ENCODE assay signal across 33 cellular contexts in the genomic region with DNA sequence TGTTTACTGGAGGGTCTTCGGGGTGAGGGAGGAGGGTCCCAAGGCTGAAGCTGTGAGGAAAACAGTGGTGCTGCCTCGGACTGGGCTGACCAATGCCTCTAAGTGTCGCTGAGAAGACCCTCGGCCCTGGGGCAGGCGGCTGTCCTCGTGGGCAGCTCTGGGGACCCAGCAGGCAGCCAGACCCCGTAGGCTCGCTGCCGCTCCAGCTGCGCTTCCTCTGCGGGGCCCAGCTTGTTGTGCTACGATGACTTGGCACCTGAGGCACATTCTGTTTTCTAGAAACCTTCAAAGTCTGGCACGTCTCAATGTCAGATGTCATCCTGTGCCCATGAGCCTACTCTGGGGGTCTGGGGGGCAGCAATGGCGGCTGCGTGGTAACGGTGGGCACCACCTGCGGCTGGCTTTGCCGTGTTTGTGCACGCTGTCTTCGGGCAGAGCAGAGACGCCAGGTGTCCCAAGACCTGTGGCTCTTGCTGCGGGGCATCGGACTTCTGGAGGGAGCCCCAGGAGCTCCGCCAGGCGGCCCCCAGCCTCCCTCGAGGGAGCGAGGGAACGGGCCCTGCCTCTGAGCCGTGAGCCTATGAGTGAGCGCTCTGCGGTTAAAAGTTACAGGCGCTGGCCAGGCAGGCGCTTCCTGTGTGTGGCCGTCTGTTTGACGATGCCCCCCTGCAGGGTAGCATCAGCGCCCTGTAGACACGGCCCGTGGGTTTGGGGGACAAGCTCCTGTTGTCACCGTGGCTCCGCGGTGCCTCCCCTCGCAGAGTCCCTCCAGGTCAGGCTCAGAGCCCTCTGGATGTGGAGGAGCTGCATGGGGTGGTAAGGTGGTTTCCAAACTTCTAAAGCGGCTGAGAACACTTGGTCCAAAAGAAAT. TPM values are rescaled to one million over a fixed set of nuclear protein-coding genes. Genes with fewer than 3 reads are reported as not detected.
A peak's percentile ranks its signal among the peaks of the same experiment; 100 is the strongest.
DNase-seq lines count a peak whose midpoint lies in the region; ATAC-seq, FAIRE-seq and TF ChIP-seq lines count a peak whose summit lies in the region.
"Had no signal": no experiment of that assay in that cellular context is flagged by ENCODE, and none has a peak within 500 bp of the region (broad histone marks: within the 10 kb centered on the region; RNA-seq: fewer than 3 reads in every experiment).

No MANE protein-coding gene starts in this region.

- peak; percentile 32 to 35 for ATAC-seq in activated T-cell treated with anti-CD3 and anti-CD28 coated beads, Interleukin-2, amount 50 U/mL, for 4 hours
- peak; percentile 41 for ATAC-seq in stimulated activated naive CD8-positive, alpha-beta T cell treated with anti-CD3 and anti-CD28 coated beads, Interleukin-15, amount 100 ng/mL, for 72 hours
- ATAC-seq in stimulated activated naive B cell treated with anti-CD40 and anti-IgM and Interleukin-4, amounts not matched to agents 10 μg/mL and 1 μg/mL and 100 μg/mL, for 72 hours (replicated peaks) = no peak

- H3K36me3 Mint-ChIP-seq in activated T-cell treated with anti-CD3 and anti-CD28 coated beads, Interleukin-2, amount 50 U/mL, for 4 hours (ENCODE audit: insufficient read depth) = no peaks in the 10 kb centered on the region
- H3K36me3 Mint-ChIP-seq in stimulated activated naive B cell treated with anti-CD40 and anti-IgM and Interleukin-4, amounts not matched to agents 10 μg/mL and 1 μg/mL and 100 μg/mL, for 72 hours = peaks cover 42 to 49% of the 10 kb centered on the region in 2 donors
- H3K36me3 Mint-ChIP-seq: mesothelial cell of epicardium had no signal

- TF ChIP-seq EP300 in esophagus muscularis mucosa (IDR thresholded peaks at IDR 0.05) = no peak

- H3K27me3 Mint-ChIP-seq in activated T-cell treated with anti-CD3 and anti-CD28 coated beads, Interleukin-2, amount 50 U/mL, for 4 hours (ENCODE audit: low read depth) = no peaks in the 10 kb centered on the region
- H3K27me3 Mint-ChIP-seq in stimulated activated naive CD8-positive, alpha-beta T cell treated with anti-CD3 and anti-CD28 coated beads, Interleukin-15, amount 100 ng/mL, for 72 hours = no peaks in the 10 kb centered on the region
- no peaks in the 10 kb centered on the region for H3K27me3 Mint-ChIP-seq in stimulated activated naive B cell treated with anti-CD40 and anti-IgM and Interleukin-4, amounts not matched to agents 10 μg/mL and 1 μg/mL and 100 μg/mL, for 72 hours
- H3K27me3 Mint-ChIP-seq: activated CD4-positive, alpha-beta memory T cell treated with anti-CD3 and anti-CD28 coated beads, Interleukin-2, amount 10 ng/mL, durations not matched to agents 7 days and 5 days had no signal

- intact Hi-C loops in kidney (cut with DNase I) (no loop called here), esophagus muscularis mucosa (cut with DNase I) (loop anchor here (10.0 kb wide), 1 partner anchor 255 kb away; the partner anchor contains the start of gene YTHDF1)

- H3K27me3 ChIP-seq in NT2/D1 (ENCODE audit: insufficient read depth, insufficient read length) (no peaks in the 10 kb centered on the region), esophagus muscularis mucosa (no peaks in the 10 kb centered on the region)
- H3K27me3 ChIP-seq: cardiac muscle cell, esophagus squamous epithelium, sigmoid colon, transverse colon had no signal

- H3K9me3 Mint-ChIP-seq in activated T-cell treated with anti-CD3 and anti-CD28 coated beads, Interleukin-2, amount 50 U/mL, for 4 hours = no peaks in the 10 kb centered on the region
- H3K9me3 Mint-ChIP-seq in stimulated activated naive CD8-positive, alpha-beta T cell treated with anti-CD3 and anti-CD28 coated beads, Interleukin-15, amount 100 ng/mL, for 72 hours = no peaks in the 10 kb centered on the region
- no peaks in the 10 kb centered on the region for H3K9me3 Mint-ChIP-seq in stimulated activated naive B cell treated with anti-CD40 and anti-IgM and Interleukin-4, amounts not matched to agents 10 μg/mL and 1 μg/mL and 100 μg/mL, for 72 hours
- H3K9me3 Mint-ChIP-seq: activated CD4-positive, alpha-beta memory T cell treated with anti-CD3 and anti-CD28 coated beads, Interleukin-2, amount 10 ng/mL, durations not matched to agents 7 days and 5 days; activated naive CD4-positive, alpha-beta T cell treated with anti-CD3 and anti-CD28 coated beads, Interleukin-2, amount 10 ng/mL, durations not matched to agents 7 days and 5 days; endodermal cell; mesothelial cell of epicardium; nephron progenitor cell had no signal

- no peak overlapping the region for H3K4me3 Mint-ChIP-seq in activated T-cell treated with anti-CD3 and anti-CD28 coated beads, Interleukin-2, amount 50 U/mL, for 4 hours
- H3K4me3 Mint-ChIP-seq in stimulated activated naive CD8-positive, alpha-beta T cell treated with anti-CD3 and anti-CD28 coated beads, Interleukin-15, amount 100 ng/mL, for 72 hours = peak overlapping the region in 1 of 2 donors; percentile 31
- peak overlapping the region in 1 of 2 donors; percentile 28 for H3K4me3 Mint-ChIP-seq in stimulated activated naive B cell treated with anti-CD40 and anti-IgM and Interleukin-4, amounts not matched to agents 10 μg/mL and 1 μg/mL and 100 μg/mL, for 72 hours
- H3K4me3 Mint-ChIP-seq: activated CD4-positive, alpha-beta memory T cell treated with anti-CD3 and anti-CD28 coated beads, Interleukin-2, amount 10 ng/mL, durations not matched to agents 7 days and 5 days; activated naive CD4-positive, alpha-beta T cell treated with anti-CD3 and anti-CD28 coated beads, Interleukin-2, amount 10 ng/mL, durations not matched to agents 7 days and 5 days; endodermal cell; mesothelial cell of epicardium; nephron progenitor cell had no signal

- H3K9ac ChIP-seq in NT2/D1 (ENCODE audit: insufficient read length, low read depth) = peak overlapping the region; percentile 50
- H3K9ac ChIP-seq in kidney (ENCODE audit: low read length in 2 of 2) = no peak overlapping the region

- H3K4me1 ChIP-seq in NT2/D1 (ENCODE audit: insufficient read depth, insufficient read length) (peaks cover 29% of the 10 kb centered on the region), kidney (ENCODE audit: control insufficient read depth in 1 of 2, insufficient read depth in 1 of 2, low read depth in 1 of 2, low read length in 2 of 2) (peaks cover 0 to 4% of the 10 kb centered on the region in 2 donors), esophagus muscularis mucosa (peaks cover 5 to 6% (median 5%) of the 10 kb centered on the region in 4 donors)

- no peak for TF ChIP-seq POLR2A in esophagus muscularis mucosa (IDR thresholded peaks at IDR 0.05; ENCODE audit: low read depth)

- H3K27ac ChIP-seq in kidney (ENCODE audit: low read depth in 2 of 2, low read length in 2 of 2) (no peak overlapping the region), esophagus muscularis mucosa (replicated peaks in 1 of 4) (no peak overlapping the region)
- H3K27ac ChIP-seq: cardiac muscle cell, esophagus squamous epithelium, sigmoid colon, transverse colon had no signal

- no peak for FAIRE-seq in kidney (lab: Jason Lieb, UNC)
- FAIRE-seq: frontal cortex had no signal

- WGBS in esophagus muscularis mucosa = 69% methylated on average over 23 of the region's 43 CpGs

- peaks cover 10% of the 10 kb centered on the region for H3K4me1 Mint-ChIP-seq in activated T-cell treated with anti-CD3 and anti-CD28 coated beads, Interleukin-2, amount 50 U/mL, for 4 hours (ENCODE audit: low read depth)
- peaks cover 58% of the 10 kb centered on the region for H3K4me1 Mint-ChIP-seq in stimulated activated naive CD8-positive, alpha-beta T cell treated with anti-CD3 and anti-CD28 coated beads, Interleukin-15, amount 100 ng/mL, for 72 hours
- peaks cover 9 to 52% of the 10 kb centered on the region in 2 donors for H3K4me1 Mint-ChIP-seq in stimulated activated naive B cell treated with anti-CD40 and anti-IgM and Interleukin-4, amounts not matched to agents 10 μg/mL and 1 μg/mL and 100 μg/mL, for 72 hours

- H3K27ac Mint-ChIP-seq in stimulated activated naive CD8-positive, alpha-beta T cell treated with anti-CD3 and anti-CD28 coated beads, Interleukin-15, amount 100 ng/mL, for 72 hours = no peak overlapping the region
- no peak overlapping the region for H3K27ac Mint-ChIP-seq in stimulated activated naive B cell treated with anti-CD40 and anti-IgM and Interleukin-4, amounts not matched to agents 10 μg/mL and 1 μg/mL and 100 μg/mL, for 72 hours
- H3K27ac Mint-ChIP-seq: activated CD4-positive, alpha-beta memory T cell treated with anti-CD3 and anti-CD28 coated beads, Interleukin-2, amount 10 ng/mL, durations not matched to agents 7 days and 5 days; activated naive CD4-positive, alpha-beta T cell treated with anti-CD3 and anti-CD28 coated beads, Interleukin-2, amount 10 ng/mL, durations not matched to agents 7 days and 5 days; endodermal cell; mesothelial cell of epicardium; nephron progenitor cell had no signal

- H3K4me3 ChIP-seq in NT2/D1 (ENCODE audit: insufficient read length, low read depth) (no peak overlapping the region), kidney (ENCODE audit: low read length in 2 of 2) (no peak overlapping the region), esophagus muscularis mucosa (no peak overlapping the region)
- H3K4me3 ChIP-seq: cardiac muscle cell, esophagus squamous epithelium, sigmoid colon, transverse colon had no signal

- H3K9me3 ChIP-seq in NT2/D1 (ENCODE audit: insufficient read depth, low read length) (no peaks in the 10 kb centered on the region), kidney (ENCODE audit: control insufficient read depth in 1 of 2, low read length in 2 of 2) (no peaks in the 10 kb centered on the region), esophagus muscularis mucosa (no peaks in the 10 kb centered on the region)
- H3K9me3 ChIP-seq: esophagus squamous epithelium, sigmoid colon, transverse colon had no signal

- TF ChIP-seq CTCF in kidney (IDR thresholded peaks at IDR 0.05; ENCODE audit: borderline replicate concordance, extremely low read depth, insufficient read depth) = no peak
- TF ChIP-seq CTCF in esophagus muscularis mucosa (IDR thresholded peaks at IDR 0.05) = no peak

- H3K36me3 ChIP-seq in NT2/D1 (ENCODE audit: insufficient read depth, insufficient read length, low read length) = no peaks in the 10 kb centered on the region
- no peaks in the 10 kb centered on the region for H3K36me3 ChIP-seq in kidney (ENCODE audit: control insufficient read depth in 1 of 2, insufficient read depth in 2 of 2, low read length in 2 of 2)
- H3K36me3 ChIP-seq in esophagus muscularis mucosa = peaks cover 0 to 40% (median 10%) of the 10 kb centered on the region in 4 donors
- H3K36me3 ChIP-seq: cardiac muscle cell, esophagus squamous epithelium, transverse colon had no signal

- DNase-seq in activated T-cell treated with anti-CD3 and anti-CD28 coated beads, Interleukin-2, amount 50 U/mL, for 4 hours = no peak
- DNase-seq in activated T-cell treated with anti-CD3 and anti-CD28 coated beads for 4 hours (no peak), NT2/D1 (ENCODE audit: low read depth, low spot score) (no peak), kidney (peak; percentile 63), esophagus muscularis mucosa (ENCODE audit: extremely low spot score) (no peak)
- no peak for DNase-seq in stimulated activated naive CD8-positive, alpha-beta T cell treated with anti-CD3 and anti-CD28 coated beads, Interleukin-15, amount 100 ng/mL, for 72 hours
- no peak for DNase-seq in stimulated activated naive B cell treated with anti-CD40 and anti-IgM and Interleukin-4, amounts not matched to agents 10 μg/mL and 1 μg/mL and 100 μg/mL, for 72 hours
- no peak for DNase-seq in activated CD4-positive, alpha-beta T cell treated with anti-CD3 and anti-CD28 coated beads, Interleukin-2, amount 50 U/mL, for 1 hour
- DNase-seq: 8988T; activated CD4-positive, alpha-beta memory T cell treated with anti-CD3 and anti-CD28 coated beads, Interleukin-2, amount 10 ng/mL, durations not matched to agents 7 days and 5 days; activated CD4-positive, CD25-positive, alpha-beta regulatory T cell; activated naive CD4-positive, alpha-beta T cell treated with anti-CD3 and anti-CD28 coated beads, Interleukin-2, amount 10 ng/mL, durations not matched to agents 7 days and 5 days; activated T-cell treated with anti-CD3 and anti-CD28 coated beads, Interleukin-2, amount 50 U/mL, for 48 hours; aorta; COR-L47; cortex of kidney; endodermal cell; esophagus squamous epithelium; GF-D8; hypothalamus; NCI-H1092 treated with DMSO at 0.1 percent for 48 hours; NCI-H2029 treated with DMSO at 0.1 percent for 48 hours; NCI-H226; nephron progenitor cell; sigmoid colon; stimulated activated CD4-positive, alpha-beta T cell treated with anti-CD3 and anti-CD28 coated beads, Interleukin-15, amount 100 ng/mL, for 24 hours; transverse colon had no signal

RNA-seq across cellular contexts. Expression of gene SLC17A9, which starts 6.8 kb away (rescaled TPM):
- 10 to 100 TPM in 2 of 3 donors, 1 to 10 TPM in 1; 6.8 to 16.1 (median 13.3) TPM for total RNA-seq in activated T-cell treated with anti-CD3 and anti-CD28 coated beads, Interleukin-2, amount 50 U/mL, for 4 hours
- total RNA-seq in kidney (9.5 TPM), esophagus muscularis mucosa (1 to 10 TPM; 2.2 to 5.2 (median 2.7) TPM)
- 2.0 TPM for polyA plus RNA-seq in kidney (ENCODE audit: insufficient read depth, low read depth, low replicate concordance)
- total RNA-seq: LHCN-M2 had no signal

RNA-seq across cellular contexts. Expression of gene GID8, which starts 21.4 kb away (rescaled TPM):
- total RNA-seq in activated T-cell treated with anti-CD3 and anti-CD28 coated beads, Interleukin-2, amount 50 U/mL, for 4 hours = 10 to 100 TPM; 42.7 to 52.9 (median 47.4) TPM
- total RNA-seq in kidney (37.3 TPM), esophagus muscularis mucosa (10 to 100 TPM; 22.4 to 30.1 (median 25.6) TPM)
- 16.4 TPM for polyA plus RNA-seq in kidney (ENCODE audit: insufficient read depth, low read depth, low replicate concordance)

RNA-seq across cellular contexts. Expression of gene DIDO1, which starts 33.0 kb away (rescaled TPM):
- 10 to 100 TPM; 44.9 to 49.9 (median 47.4) TPM for total RNA-seq in activated T-cell treated with anti-CD3 and anti-CD28 coated beads, Interleukin-2, amount 50 U/mL, for 4 hours
- 67.9 TPM for total RNA-seq in kidney
- polyA plus RNA-seq in kidney (ENCODE audit: insufficient read depth, low read depth, low replicate concordance) = 23.0 TPM
- 10 to 100 TPM; 48.9 to 61.6 (median 55.7) TPM for total RNA-seq in esophagus muscularis mucosa

RNA-seq across cellular contexts. Expression of gene BHLHE23, which starts 47.4 kb away (rescaled TPM):
- total RNA-seq in activated T-cell treated with anti-CD3 and anti-CD28 coated beads, Interleukin-2, amount 50 U/mL, for 4 hours = not detected
- total RNA-seq in kidney (not detected), esophagus muscularis mucosa (not detected)
- polyA plus RNA-seq in kidney (ENCODE audit: insufficient read depth, low read depth, low replicate concordance) = not detected
- total RNA-seq: activated CD4-positive, alpha-beta memory T cell treated with anti-CD3 and anti-CD28 coated beads, Interleukin-2, amount 10 ng/mL, durations not matched to agents 7 days and 5 days; aorta; cardiac muscle cell; endodermal cell; esophagus squamous epithelium; frontal cortex; LHCN-M2; liver; mesothelial cell of epicardium; OCI-LY7; sigmoid colon; transverse colon had no signal
- polyA plus RNA-seq: aorta, cardiac muscle cell, liver, sigmoid colon had no signal

Comparison
In these comparisons a context has a peak if more than half of its experiments do, and no peak if none do; other contexts are left out.
1. ATAC-seq: peak in activated T-cell treated with anti-CD3 and anti-CD28 coated beads, Interleukin-2, amount 50 U/mL, for 4 hours (2 of 2) and stimulated activated naive CD8-positive, alpha-beta T cell treated with anti-CD3 and anti-CD28 coated beads, Interleukin-15, amount 100 ng/mL, for 72 hours (single experiment); none in stimulated activated naive B cell treated with anti-CD40 and anti-IgM and Interleukin-4, amounts not matched to agents 10 μg/mL and 1 μg/mL and 100 μg/mL, for 72 hours (0 of 2).